In genomic region chr2:101480764-101481163, GRCh38 we compare ENCODE assay signal across 22 cellular contexts. TPM values are rescaled to one million over a fixed set of nuclear protein-coding genes. Genes with fewer than 3 reads are reported as not detected.
"Had no signal": no experiment of that assay in that cellular context is flagged by ENCODE, and none has a peak within 500 bp of the region (broad histone marks: within the 10 kb centered on the region; RNA-seq: fewer than 3 reads in every experiment).

No MANE protein-coding gene starts in this region.

- DNase-seq: effector memory CD8-positive, alpha-beta T cell; esophagus squamous epithelium; foreskin fibroblast; kidney; left cardiac atrium; left ventricle myocardium inferior; lower lobe of right lung; midbrain; occipital lobe; posterior cingulate gyrus; sigmoid colon; stimulated activated CD4-positive, alpha-beta T cell treated with anti-CD3 and anti-CD28 coated beads, Interleukin-2, amount 100 ng/mL, for 24 hours; stimulated activated CD4-positive, alpha-beta T cell treated with anti-CD3 and anti-CD28 coated beads, Interleukin-4, amount 100 ng/mL, for 4 hours; stimulated activated naive CD4-positive, alpha-beta T cell; tibial artery; upper lobe of right lung had no signal

- H3K4me1 ChIP-seq: esophagus squamous epithelium, left ventricle myocardium inferior, lower lobe of right lung, suprapubic skin, tibial artery, upper lobe of right lung, vagina had no signal

- H3K9me3 ChIP-seq: esophagus squamous epithelium, gastroesophageal sphincter, left ventricle myocardium inferior, lower lobe of right lung, sigmoid colon, suprapubic skin, tibial artery, upper lobe of right lung, vagina had no signal

- H3K9ac ChIP-seq: neural progenitor cell had no signal

- H3K4me3 ChIP-seq: esophagus squamous epithelium, gastroesophageal sphincter, left ventricle myocardium inferior, lower lobe of right lung, neural progenitor cell, sigmoid colon, skin epidermis, suprapubic skin, tibial artery, upper lobe of right lung, vagina had no signal

- H3K36me3 ChIP-seq: esophagus squamous epithelium, gastroesophageal sphincter, left ventricle myocardium inferior, lower lobe of right lung, neural progenitor cell, sigmoid colon, suprapubic skin, tibial artery, upper lobe of right lung, vagina had no signal

- ATAC-seq: effector memory CD8-positive, alpha-beta T cell; gastroesophageal sphincter; left cardiac atrium; upper lobe of right lung had no signal

- H3K27ac ChIP-seq: epithelial cell of prostate, esophagus squamous epithelium, gastroesophageal sphincter, left ventricle myocardium inferior, lower lobe of right lung, neural progenitor cell, sigmoid colon, skin epidermis, suprapubic skin, tibial artery, upper lobe of right lung, vagina had no signal

- H3K27me3 ChIP-seq: esophagus squamous epithelium, gastroesophageal sphincter, sigmoid colon, tibial artery, vagina had no signal

- H2AFZ ChIP-seq: neural progenitor cell had no signal

- H3K4me2 ChIP-seq: neural progenitor cell had no signal

RNA-seq across cellular contexts. Expression of gene RFX8, which starts 5.9 kb away (rescaled TPM):
- total RNA-seq: left cardiac atrium, left ventricle myocardium inferior, lower lobe of right lung, upper lobe of right lung had no signal
